17 cellular contexts compared by ENCODE assay signal in genomic region chr11:3046641-3047040, GRCh38.
"Had no signal": no experiment of that assay in that cellular context is flagged by ENCODE, and none has a peak within 500 bp of the region (broad histone marks: within the 10 kb centered on the region; RNA-seq: fewer than 3 reads in every experiment).

No MANE protein-coding gene starts in this region.

- H3K4me3 Mint-ChIP-seq: endodermal cell; memory B cell; naive B cell; nephron; stimulated activated naive CD8-positive, alpha-beta T cell treated with anti-CD3 and anti-CD28 coated beads, Interleukin-15, Interleukin-2, amounts not matched to agents 100 ng/mL and 50 ng/mL, for 24 hours had no signal

- H3K9me3 ChIP-seq: colonic mucosa, heart right ventricle, left ventricle myocardium inferior, lower lobe of right lung, right atrium auricular region, tibial artery, upper lobe of left lung, uterus had no signal

- H3K4me3 ChIP-seq: colonic mucosa, heart right ventricle, left ventricle myocardium inferior, lower lobe of right lung, right atrium auricular region, smooth muscle cell, tibial artery, upper lobe of left lung, uterus had no signal

- H3K27me3 ChIP-seq: colonic mucosa, heart right ventricle, right atrium auricular region, tibial artery, upper lobe of left lung, uterus had no signal

- H3K9me3 Mint-ChIP-seq: endodermal cell; memory B cell; naive B cell; nephron; stimulated activated naive CD8-positive, alpha-beta T cell treated with anti-CD3 and anti-CD28 coated beads, Interleukin-15, Interleukin-2, amounts not matched to agents 100 ng/mL and 50 ng/mL, for 24 hours had no signal

- H3K27me3 Mint-ChIP-seq: memory B cell; naive B cell; stimulated activated naive CD8-positive, alpha-beta T cell treated with anti-CD3 and anti-CD28 coated beads, Interleukin-15, Interleukin-2, amounts not matched to agents 100 ng/mL and 50 ng/mL, for 24 hours had no signal

- H3K27ac ChIP-seq: colonic mucosa, heart right ventricle, left ventricle myocardium inferior, lower lobe of right lung, right atrium auricular region, tibial artery, upper lobe of left lung, uterus had no signal

- H3K36me3 ChIP-seq: colonic mucosa, uterus had no signal

- H3K4me2 ChIP-seq: smooth muscle cell had no signal

- H3K27ac Mint-ChIP-seq: endodermal cell; memory B cell; nephron; stimulated activated naive CD8-positive, alpha-beta T cell treated with anti-CD3 and anti-CD28 coated beads, Interleukin-15, Interleukin-2, amounts not matched to agents 100 ng/mL and 50 ng/mL, for 24 hours had no signal

- H3K36me3 Mint-ChIP-seq: naive B cell had no signal

- ATAC-seq: heart right ventricle, lower lobe of right lung had no signal

- H3K4me1 ChIP-seq: colonic mucosa had no signal

- DNase-seq: cerebellar nuclear complex; colonic mucosa; foreskin melanocyte; heart right ventricle; left ventricle myocardium inferior; lower lobe of right lung; naive B cell; stimulated activated CD4-positive, alpha-beta T cell treated with anti-CD3 and anti-CD28 coated beads, Interleukin-2, amount 100 ng/mL, for 48 hours; tibial artery; upper lobe of left lung; uterus had no signal
